In the genomic region with DNA sequence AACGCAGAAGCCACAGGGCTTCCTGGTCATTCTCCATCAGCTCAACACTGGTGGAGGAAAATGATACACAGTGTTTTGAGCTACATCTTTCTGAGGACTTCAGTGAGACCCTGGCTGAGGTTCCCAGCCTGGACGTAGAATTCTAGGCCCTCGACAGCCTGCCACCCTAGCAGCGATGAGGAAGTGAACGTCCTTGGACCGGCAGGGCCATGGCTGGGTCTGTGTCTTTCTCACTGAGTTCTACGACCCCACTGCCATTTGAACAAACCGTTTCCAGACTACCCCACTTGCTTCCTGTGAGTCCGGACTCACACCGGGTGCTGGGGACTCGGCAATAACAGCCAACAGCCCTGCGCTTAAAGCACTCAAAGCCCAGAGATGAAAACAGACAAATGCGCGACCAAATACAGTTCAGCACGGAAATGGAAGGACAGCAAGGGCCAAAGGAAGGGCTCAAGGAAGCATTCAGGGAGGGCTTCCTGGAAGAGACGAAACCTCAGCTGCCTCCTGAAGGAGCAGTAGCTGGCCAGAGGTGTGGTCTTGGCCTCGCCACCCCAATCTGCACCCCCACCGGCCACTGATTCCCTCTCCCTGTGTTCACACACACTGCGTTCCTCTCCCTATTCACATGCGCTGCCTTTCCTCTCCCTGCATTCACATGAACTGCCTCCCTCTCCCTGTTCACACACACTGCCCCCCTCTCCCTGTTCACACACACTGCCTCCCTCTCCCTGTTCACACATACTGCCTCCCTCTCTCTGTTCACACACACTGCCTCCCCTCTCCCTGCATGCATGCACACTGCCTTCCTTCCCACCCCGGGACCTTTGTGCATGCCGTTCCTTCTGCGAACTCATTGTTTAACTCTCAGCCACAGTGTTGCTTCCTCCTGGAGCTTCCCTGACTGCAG, we compare ENCODE assay signal across 28 cellular contexts.
DNase-seq lines count a peak whose midpoint lies in the region; ATAC-seq, FAIRE-seq and TF ChIP-seq lines count a peak whose summit lies in the region.
"Had no signal": no experiment of that assay in that cellular context is flagged by ENCODE, and none has a peak within 500 bp of the region (broad histone marks: within the 10 kb centered on the region; RNA-seq: fewer than 3 reads in every experiment).

No MANE protein-coding gene starts in this region.

- no peak overlapping the region for H3K27ac Mint-ChIP-seq in activated CD8-positive, alpha-beta memory T cell treated with anti-CD3 and anti-CD28 coated beads, Interleukin-2, amount 10 ng/mL, durations not matched to agents 7 days and 5 days
- no peak overlapping the region for H3K27ac Mint-ChIP-seq in osteocyte (ENCODE audit: unreplicated experiment)
- H3K27ac Mint-ChIP-seq: activated T-cell treated with anti-CD3 and anti-CD28 coated beads, Interleukin-2, amount 50 U/mL, for 72 hours; stimulated activated memory B cell treated with anti-CD40 and anti-IgM and Interleukin-4, amounts not matched to agents 10 μg/mL and 1 μg/mL and 100 μg/mL, for 72 hours; T-helper 1 cell treated with Interleukin-12 subunit alpha and Interleukin-12 subunit beta and Interleukin-4 antibody, amounts not matched to agents 30 μg/mL and 1 μg/mL, for 36 hours had no signal

- no peaks in the 10 kb centered on the region for H3K4me1 Mint-ChIP-seq in activated CD8-positive, alpha-beta memory T cell treated with anti-CD3 and anti-CD28 coated beads, Interleukin-2, amount 10 ng/mL, durations not matched to agents 7 days and 5 days
- no peaks in the 10 kb centered on the region for H3K4me1 Mint-ChIP-seq in osteocyte (ENCODE audit: unreplicated experiment)
- H3K4me1 Mint-ChIP-seq: stimulated activated memory B cell treated with anti-CD40 and anti-IgM and Interleukin-4, amounts not matched to agents 10 μg/mL and 1 μg/mL and 100 μg/mL, for 72 hours had no signal

- H3K27ac ChIP-seq in small intestine (ENCODE audit: low read depth in 1 of 2, low read length in 1 of 2) = no peak overlapping the region
- H3K27ac ChIP-seq: BLaER1, body of pancreas, epithelial cell of prostate, HL-60, lower lobe of right lung, suprapubic skin had no signal

- CTCF ChIA-PET in activated CD8-positive, alpha-beta memory T cell treated with anti-CD3 and anti-CD28 coated beads, Interleukin-2, amount 10 ng/mL, durations not matched to agents 7 days and 5 days (lab: Charles Lee) = no interaction called here

- H3K4me3 ChIP-seq in small intestine (ENCODE audit: low read depth in 1 of 2, low read length in 2 of 2) = no peak overlapping the region
- H3K4me3 ChIP-seq: BLaER1, body of pancreas, lower lobe of right lung, suprapubic skin had no signal

- no peak for TF ChIP-seq CTCF in GM13976 (IDR thresholded peaks at IDR 0.05; ENCODE audit: borderline replicate concordance, control extremely low read depth, extremely low read depth, insufficient read depth, missing control alignments)
- TF ChIP-seq CTCF in osteocyte (IDR thresholded peaks at IDR 0.05) = no peak

- no peaks in the 10 kb centered on the region for H3K9me3 Mint-ChIP-seq in activated CD8-positive, alpha-beta memory T cell treated with anti-CD3 and anti-CD28 coated beads, Interleukin-2, amount 10 ng/mL, durations not matched to agents 7 days and 5 days (ENCODE audit: low read depth)
- no peaks in the 10 kb centered on the region for H3K9me3 Mint-ChIP-seq in osteocyte (ENCODE audit: unreplicated experiment)
- H3K9me3 Mint-ChIP-seq: activated T-cell treated with anti-CD3 and anti-CD28 coated beads, Interleukin-2, amount 50 U/mL, for 72 hours; stimulated activated memory B cell treated with anti-CD40 and anti-IgM and Interleukin-4, amounts not matched to agents 10 μg/mL and 1 μg/mL and 100 μg/mL, for 72 hours; T-helper 1 cell treated with Interleukin-12 subunit alpha and Interleukin-12 subunit beta and Interleukin-4 antibody, amounts not matched to agents 30 μg/mL and 1 μg/mL, for 36 hours had no signal

- peak; percentile 11 for DNase-seq in GM13976 (ENCODE audit: low spot score)
- DNase-seq in activated CD8-positive, alpha-beta memory T cell treated with anti-CD3 and anti-CD28 coated beads, Interleukin-2, amount 10 ng/mL, durations not matched to agents 7 days and 5 days = peak; percentile 18
- DNase-seq in left colon = no peak
- peak; percentile 71 for DNase-seq in osteocyte (ENCODE audit: extremely low spot score, unreplicated experiment)
- DNase-seq in cerebellum (ENCODE audit: low spot score) = no peak
- DNase-seq in small intestine = no peak
- DNase-seq in NCI-H1694 treated with DMSO at 0.1 percent for 48 hours (lab: John Stamatoyannopoulos, UW) = no peak
- DNase-seq: activated CD4-positive, CD25-positive, alpha-beta regulatory T cell treated with anti-CD3 and anti-CD28 coated beads, Interleukin-2, amount 50 U/mL, for 72 hours; activated naive CD4-positive, alpha-beta T cell treated with Interleukin-2 at 50 U/mL for 16 hours; activated T-cell treated with anti-CD3 and anti-CD28 coated beads, Interleukin-2, amount 50 U/mL, for 72 hours; body of pancreas; cerebellar nuclear complex; DMS79; GDM1; lower lobe of right lung; NCI-H1436 treated with DMSO at 0.1 percent for 48 hours; NCI-H446 treated with DMSO at 0.1 percent for 48 hours; stimulated activated CD4-positive, alpha-beta T cell treated with anti-CD3 and anti-CD28 coated beads, Interleukin-4, amount 100 ng/mL, for 24 hours had no signal

- H3K27me3 ChIP-seq in small intestine (ENCODE audit: control insufficient read depth in 2 of 2, insufficient read depth in 2 of 2, low read length in 2 of 2) = peaks cover 4 to 18% of the 10 kb centered on the region in 2 donors
- H3K27me3 ChIP-seq: body of pancreas had no signal

- FAIRE-seq in small intestine (lab: Jason Lieb, UNC) = no peak
- FAIRE-seq: urothelium cell line had no signal

- no peak for ATAC-seq in activated CD8-positive, alpha-beta memory T cell treated with anti-CD3 and anti-CD28 coated beads, Interleukin-2, amount 10 ng/mL, durations not matched to agents 7 days and 5 days
- ATAC-seq in left colon = peak; percentile 32
- no peak for ATAC-seq in HG02588 (IDR thresholded peaks at IDR 0.05; ENCODE audit: unreplicated experiment)
- ATAC-seq: activated T-cell treated with anti-CD3 and anti-CD28 coated beads, Interleukin-2, amount 50 U/mL, for 72 hours; body of pancreas; lower lobe of right lung; right cardiac atrium; stimulated activated memory B cell treated with anti-CD40 and anti-IgM and Interleukin-4, amounts not matched to agents 10 μg/mL and 1 μg/mL and 100 μg/mL, for 72 hours had no signal

- no peak overlapping the region for H3K4me3 Mint-ChIP-seq in activated CD8-positive, alpha-beta memory T cell treated with anti-CD3 and anti-CD28 coated beads, Interleukin-2, amount 10 ng/mL, durations not matched to agents 7 days and 5 days
- no peak overlapping the region for H3K4me3 Mint-ChIP-seq in osteocyte (ENCODE audit: unreplicated experiment)
- H3K4me3 Mint-ChIP-seq: activated T-cell treated with anti-CD3 and anti-CD28 coated beads, Interleukin-2, amount 50 U/mL, for 72 hours; stimulated activated memory B cell treated with anti-CD40 and anti-IgM and Interleukin-4, amounts not matched to agents 10 μg/mL and 1 μg/mL and 100 μg/mL, for 72 hours; T-helper 1 cell treated with Interleukin-12 subunit alpha and Interleukin-12 subunit beta and Interleukin-4 antibody, amounts not matched to agents 30 μg/mL and 1 μg/mL, for 36 hours had no signal

- no peaks in the 10 kb centered on the region for H3K36me3 Mint-ChIP-seq in activated CD8-positive, alpha-beta memory T cell treated with anti-CD3 and anti-CD28 coated beads, Interleukin-2, amount 10 ng/mL, durations not matched to agents 7 days and 5 days
- H3K36me3 Mint-ChIP-seq in osteocyte (ENCODE audit: unreplicated experiment) = no peaks in the 10 kb centered on the region
- H3K36me3 Mint-ChIP-seq: stimulated activated memory B cell treated with anti-CD40 and anti-IgM and Interleukin-4, amounts not matched to agents 10 μg/mL and 1 μg/mL and 100 μg/mL, for 72 hours had no signal

- intact Hi-C loops in left colon (cut with DNase I, micrococcal nuclease) = no loop called here

- H3K27me3 Mint-ChIP-seq in activated CD8-positive, alpha-beta memory T cell treated with anti-CD3 and anti-CD28 coated beads, Interleukin-2, amount 10 ng/mL, durations not matched to agents 7 days and 5 days = peaks cover 39% of the 10 kb centered on the region
- H3K27me3 Mint-ChIP-seq in osteocyte (ENCODE audit: unreplicated experiment) = peaks cover 62% of the 10 kb centered on the region

- in situ Hi-C loops in GM13976 (cut with MboI; ENCODE audit: low sequenced_read_pairs, unreplicated experiment) = no loop called here

- WGBS in small intestine, 3 donors = 69 to 72% (median 71%) methylated on average over 21 to 23 of the region's 23 CpGs

- no peaks in the 10 kb centered on the region for H3K4me1 ChIP-seq in small intestine (ENCODE audit: control insufficient read depth in 2 of 2, insufficient read depth in 1 of 2, low read depth in 1 of 2, low read length in 1 of 2)
- H3K4me1 ChIP-seq: body of pancreas, lower lobe of right lung, suprapubic skin had no signal

- H3K36me3 ChIP-seq in small intestine (ENCODE audit: control insufficient read depth in 2 of 2, insufficient read depth in 2 of 2, low read length in 2 of 2) = no peaks in the 10 kb centered on the region
- H3K36me3 ChIP-seq: BLaER1, lower lobe of right lung, suprapubic skin had no signal

- H3K9me3 ChIP-seq in small intestine (ENCODE audit: control insufficient read depth, low read depth) = no peaks in the 10 kb centered on the region
- H3K9me3 ChIP-seq: BLaER1, body of pancreas, lower lobe of right lung, SK-N-SH, suprapubic skin had no signal

Comparison
In these comparisons a context has a peak if more than half of its experiments do, and no peak if none do; other contexts are left out.
1. DNase-seq: peak in GM13976 (single experiment), activated CD8-positive, alpha-beta memory T cell treated with anti-CD3 and anti-CD28 coated beads, Interleukin-2, amount 10 ng/mL, durations not matched to agents 7 days and 5 days (single experiment) and osteocyte (single experiment); none in left colon (0 of 2), cerebellum (single experiment), small intestine (single experiment) and NCI-H1694 treated with DMSO at 0.1 percent for 48 hours (single experiment).